Comparison of ENCODE assay signal across 8 cellular contexts in genomic region chr12:74537126-74537706, GRCh38. TPM values are rescaled to one million over a fixed set of nuclear protein-coding genes. Genes with fewer than 3 reads are reported as not detected.
DNase-seq lines count a peak whose midpoint lies in the region; ATAC-seq and TF ChIP-seq lines count a peak whose summit lies in the region.

No MANE protein-coding gene starts in this region.

- H3K4me1 Mint-ChIP-seq in activated CD4-positive, alpha-beta T cell treated with anti-CD3 and anti-CD28 coated beads for 36 hours: peaks cover 45% of the 10 kb centered on the region
- peaks cover 46% of the 10 kb centered on the region for H3K4me1 Mint-ChIP-seq in chondrocyte (ENCODE audit: low read depth)

- intact Hi-C loops in activated CD4-positive, alpha-beta T cell treated with anti-CD3 and anti-CD28 coated beads for 36 hours (cut with DNase I, micrococcal nuclease): loop anchor here (2.0 to 5.0 kb wide), 4 partner anchors 122 to 1545 kb away; partner anchors contain the start of genes GLIPR1L2 (in 1 of the 2) and NAP1L1 (in 1 of the 2)

- peak overlapping the region; percentile 97 for H3K4me3 Mint-ChIP-seq in activated CD4-positive, alpha-beta T cell treated with anti-CD3 and anti-CD28 coated beads for 36 hours
- H3K4me3 Mint-ChIP-seq in chondrocyte (ENCODE audit: unreplicated experiment): peak overlapping the region; percentile 97

- no peaks in the 10 kb centered on the region for H3K9me3 Mint-ChIP-seq in activated CD4-positive, alpha-beta T cell treated with anti-CD3 and anti-CD28 coated beads for 36 hours (ENCODE audit: low read depth)
- no peaks in the 10 kb centered on the region for H3K9me3 Mint-ChIP-seq in chondrocyte (ENCODE audit: low read depth)

- TF ChIP-seq POLR2A in Peyer's patch (IDR thresholded peaks at IDR 0.05): no peak

- 0 out of 2 replicates have a peak overlapping the region, but pooled peaks have one; percentile 69 for H2AFZ ChIP-seq in Karpas-422 (ENCODE audit: low read length)

- H3K27me3 Mint-ChIP-seq in activated CD4-positive, alpha-beta T cell treated with anti-CD3 and anti-CD28 coated beads for 36 hours: no peaks in the 10 kb centered on the region
- no peaks in the 10 kb centered on the region for H3K27me3 Mint-ChIP-seq in chondrocyte (ENCODE audit: low read depth)

- peaks cover 44% of the 10 kb centered on the region for H3K36me3 Mint-ChIP-seq in activated CD4-positive, alpha-beta T cell treated with anti-CD3 and anti-CD28 coated beads for 36 hours (ENCODE audit: low read depth)
- H3K36me3 Mint-ChIP-seq in chondrocyte (ENCODE audit: low read depth): peaks cover 29% of the 10 kb centered on the region

- H3K4me1 ChIP-seq in Karpas-422 (ENCODE audit: low read length) (peaks cover 37% of the 10 kb centered on the region), Peyer's patch (peaks cover 4 to 30% (median 17%) of the 10 kb centered on the region in 4 donors), stomach smooth muscle (ENCODE audit: control insufficient read depth, insufficient read depth, low read length) (peaks cover 26% of the 10 kb centered on the region)

- no peak for DNase-seq in activated CD4-positive, alpha-beta T cell treated with anti-CD3 and anti-CD28 coated beads for 36 hours
- no peak for DNase-seq in activated CD4-positive, alpha-beta T cell treated with anti-CD3 and anti-CD28 coated beads for 1 hour
- DNase-seq in H7 (peak; percentile 33), Karpas-422 (peak; percentile 88), Peyer's patch (no peak), chondrocyte (ENCODE audit: low spot score) (no peak)

- H3K27me3 ChIP-seq in H7 (ENCODE audit: control insufficient read depth, insufficient read depth, low read length) (no peaks in the 10 kb centered on the region), Karpas-422 (ENCODE audit: low read length) (no peaks in the 10 kb centered on the region), Peyer's patch (no peaks in the 10 kb centered on the region), layer of hippocampus (ENCODE audit: control insufficient read depth, insufficient read depth, low read length) (no peaks in the 10 kb centered on the region), stomach smooth muscle (ENCODE audit: control insufficient read depth in 1 of 2, insufficient read depth in 2 of 2, low read length in 2 of 2) (no peaks in the 10 kb centered on the region)

- POLR2A ChIA-PET in activated CD4-positive, alpha-beta T cell treated with anti-CD3 and anti-CD28 coated beads for 36 hours (lab: Charles Lee): no interaction called here

- H3K36me3 ChIP-seq in H7 (replicated peaks; ENCODE audit: control insufficient read depth, insufficient read depth, low read length) (no peaks in the 10 kb centered on the region; the same call in 1 of the 2 replicates), Karpas-422 (ENCODE audit: insufficient read depth, low read length) (peaks cover 26% of the 10 kb centered on the region), Peyer's patch (no peaks in the 10 kb centered on the region), stomach smooth muscle (ENCODE audit: control insufficient read depth in 2 of 2, insufficient read depth in 2 of 2, low read length in 2 of 2) (peaks cover 0 to 2% of the 10 kb centered on the region in 2 donors)

- H3K27ac ChIP-seq in Karpas-422 (ENCODE audit: low read length): peak overlapping the region; percentile 93
- H3K27ac ChIP-seq in Peyer's patch: peak overlapping the region; percentile 82 to 94 (median 92)
- peak overlapping the region; percentile 81 for H3K27ac ChIP-seq in layer of hippocampus (ENCODE audit: low read depth, low read length)
- H3K27ac ChIP-seq in stomach smooth muscle (ENCODE audit: low read length): peak overlapping the region; percentile 97

- no peaks in the 10 kb centered on the region for H3K9me2 ChIP-seq in Karpas-422 (replicated peaks; ENCODE audit: insufficient read depth, low read length)

- H3K4me3 ChIP-seq in H7 (ENCODE audit: insufficient read depth, low read depth, low read length) (peak overlapping the region; percentile 79), Karpas-422 (ENCODE audit: low read length) (peak overlapping the region; percentile 93), Peyer's patch (peak overlapping the region; percentile 63 to 95 (median 76)), stomach smooth muscle (ENCODE audit: low read length in 2 of 2) (peak overlapping the region; percentile 86 to 96)

- H3K79me2 ChIP-seq in Karpas-422 (ENCODE audit: low read length): peaks cover 46% of the 10 kb centered on the region

- no peaks in the 10 kb centered on the region for H3K9me3 ChIP-seq in Karpas-422 (ENCODE audit: low read length)
- no peaks in the 10 kb centered on the region for H3K9me3 ChIP-seq in Peyer's patch
- H3K9me3 ChIP-seq in stomach smooth muscle (ENCODE audit: control insufficient read depth in 2 of 2, low read length in 2 of 2): no peaks in the 10 kb centered on the region

- peak overlapping the region; percentile 97 for H3K4me2 ChIP-seq in Karpas-422 (ENCODE audit: low read depth, low read length, poor library complexity, severe bottlenecking)

- ATAC-seq in activated CD4-positive, alpha-beta T cell treated with anti-CD3 and anti-CD28 coated beads for 36 hours: peak; percentile 63

- CTCF ChIA-PET in activated CD4-positive, alpha-beta T cell treated with anti-CD3 and anti-CD28 coated beads for 36 hours (lab: Charles Lee): interaction anchor here (1.0 to 1.2 kb wide), 3 partner anchors 15 to 122 kb away, joined by 3 to 4 read pairs (median 3); no protein-coding TSS in a partner anchor

- peaks cover 42% of the 10 kb centered on the region for H4K20me1 ChIP-seq in Karpas-422 (ENCODE audit: insufficient read depth, low read depth, low read length)

- H3K9ac ChIP-seq in Karpas-422 (ENCODE audit: low read length) (peak overlapping the region; percentile 91), stomach smooth muscle (ENCODE audit: low read length in 2 of 2) (peak overlapping the region; percentile 98 to 99)

- TF ChIP-seq CTCF in Peyer's patch (IDR thresholded peaks at IDR 0.05) (peak; percentile 52 to 84 (median 78)), chondrocyte (IDR thresholded peaks at IDR 0.05) (peak; percentile 91)

- peak overlapping the region; percentile 97 for H3K27ac Mint-ChIP-seq in activated CD4-positive, alpha-beta T cell treated with anti-CD3 and anti-CD28 coated beads for 36 hours
- peak overlapping the region; percentile 99 for H3K27ac Mint-ChIP-seq in chondrocyte (ENCODE audit: unreplicated experiment)

RNA-seq across cellular contexts. Expression of gene ATXN7L3B, which starts 0.4 kb away (rescaled TPM):
- total RNA-seq in activated CD4-positive, alpha-beta T cell treated with anti-CD3 and anti-CD28 coated beads for 36 hours: 10 to 100 TPM; 16.4 to 19.7 TPM
- total RNA-seq in H7 (2014; rRNA removed; shearing (Covaris generic)): 25.3 and 27.2 TPM in 2 replicates
- 27.3 and 29.9 TPM in 2 replicates for total RNA-seq in Karpas-422 (2014; rRNA removed; shearing (Covaris generic); ENCODE audit: low replicate concordance)
- total RNA-seq in Peyer's patch (10 to 100 TPM; 16.9 to 19.8 (median 18.5) TPM), chondrocyte (24.3 to 25.8 TPM (median 25.1 TPM) in 3 replicates)

Comparison
In these comparisons a context has a peak if more than half of its experiments do, and no peak if none do; other contexts are left out.
1. DNase-seq: peak in H7 (single experiment) and Karpas-422 (single experiment); none in activated CD4-positive, alpha-beta T cell treated with anti-CD3 and anti-CD28 coated beads for 36 hours (single experiment), activated CD4-positive, alpha-beta T cell treated with anti-CD3 and anti-CD28 coated beads for 1 hour (single experiment), Peyer's patch (0 of 3) and chondrocyte (single experiment).
2. Peak in every context shown above with its lines, with median percentiles within 50 percentile points of each other: H3K4me3 ChIP-seq and H3K27ac ChIP-seq.